ENCODE assay signal across 1 cellular context in the genomic region with DNA sequence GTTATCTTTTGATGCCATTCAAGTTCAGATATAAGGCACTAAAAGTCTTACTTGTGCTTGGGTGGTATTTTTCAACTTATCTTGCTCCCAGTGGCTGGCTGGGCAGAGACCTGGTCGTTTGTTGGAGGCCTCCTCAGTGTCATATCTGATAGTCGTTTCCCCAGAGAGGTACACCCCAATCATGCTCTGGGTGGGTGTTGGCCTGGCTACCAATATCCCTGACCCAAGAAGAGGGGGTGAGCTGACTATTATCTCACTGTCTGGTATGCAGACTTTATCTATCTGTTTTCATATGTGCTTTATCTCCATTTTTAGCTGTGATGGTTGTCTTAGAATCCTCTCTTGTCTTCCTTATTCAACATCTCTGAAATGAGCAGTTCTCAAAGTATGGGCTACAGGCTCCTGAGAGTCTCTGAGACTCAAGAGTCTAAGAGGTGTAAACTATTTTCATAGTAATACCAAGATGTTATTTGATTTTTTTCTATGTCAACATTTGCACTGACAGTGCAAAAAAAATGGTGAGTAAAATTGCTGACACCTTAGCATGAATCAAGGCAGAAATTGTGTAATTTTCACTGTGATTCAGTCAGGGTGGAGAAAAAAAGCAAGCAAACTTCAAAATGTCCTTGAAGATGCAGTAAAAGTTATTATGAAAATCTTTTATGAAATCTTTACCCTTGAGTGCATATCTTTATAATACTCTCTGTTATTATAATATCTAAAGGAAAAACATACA.
TF ChIP-seq lines count a peak whose summit lies in the region.

No MANE protein-coding gene starts in this region.

TF ChIP-seq in K562, 482 proteins besides CTCF, POLR2A, EP300 and RAD21 (continued from another document):
- TF ChIP-seq CC2D1A (IDR thresholded peaks at IDR 0.05): no peak
- no peak for TF ChIP-seq ADNP (tag; IDR thresholded peaks at IDR 0.05)
- TF ChIP-seq ZBTB26 (CRISPR knock-in tag; IDR thresholded peaks at IDR 0.05): no peak
- no peak for TF ChIP-seq SIN3B (IDR thresholded peaks at IDR 0.05; ENCODE audit: low read depth)
- TF ChIP-seq CGGBP1 (CRISPR knock-in tag; IDR thresholded peaks at IDR 0.05): no peak
- TF ChIP-seq, protein P1, sequence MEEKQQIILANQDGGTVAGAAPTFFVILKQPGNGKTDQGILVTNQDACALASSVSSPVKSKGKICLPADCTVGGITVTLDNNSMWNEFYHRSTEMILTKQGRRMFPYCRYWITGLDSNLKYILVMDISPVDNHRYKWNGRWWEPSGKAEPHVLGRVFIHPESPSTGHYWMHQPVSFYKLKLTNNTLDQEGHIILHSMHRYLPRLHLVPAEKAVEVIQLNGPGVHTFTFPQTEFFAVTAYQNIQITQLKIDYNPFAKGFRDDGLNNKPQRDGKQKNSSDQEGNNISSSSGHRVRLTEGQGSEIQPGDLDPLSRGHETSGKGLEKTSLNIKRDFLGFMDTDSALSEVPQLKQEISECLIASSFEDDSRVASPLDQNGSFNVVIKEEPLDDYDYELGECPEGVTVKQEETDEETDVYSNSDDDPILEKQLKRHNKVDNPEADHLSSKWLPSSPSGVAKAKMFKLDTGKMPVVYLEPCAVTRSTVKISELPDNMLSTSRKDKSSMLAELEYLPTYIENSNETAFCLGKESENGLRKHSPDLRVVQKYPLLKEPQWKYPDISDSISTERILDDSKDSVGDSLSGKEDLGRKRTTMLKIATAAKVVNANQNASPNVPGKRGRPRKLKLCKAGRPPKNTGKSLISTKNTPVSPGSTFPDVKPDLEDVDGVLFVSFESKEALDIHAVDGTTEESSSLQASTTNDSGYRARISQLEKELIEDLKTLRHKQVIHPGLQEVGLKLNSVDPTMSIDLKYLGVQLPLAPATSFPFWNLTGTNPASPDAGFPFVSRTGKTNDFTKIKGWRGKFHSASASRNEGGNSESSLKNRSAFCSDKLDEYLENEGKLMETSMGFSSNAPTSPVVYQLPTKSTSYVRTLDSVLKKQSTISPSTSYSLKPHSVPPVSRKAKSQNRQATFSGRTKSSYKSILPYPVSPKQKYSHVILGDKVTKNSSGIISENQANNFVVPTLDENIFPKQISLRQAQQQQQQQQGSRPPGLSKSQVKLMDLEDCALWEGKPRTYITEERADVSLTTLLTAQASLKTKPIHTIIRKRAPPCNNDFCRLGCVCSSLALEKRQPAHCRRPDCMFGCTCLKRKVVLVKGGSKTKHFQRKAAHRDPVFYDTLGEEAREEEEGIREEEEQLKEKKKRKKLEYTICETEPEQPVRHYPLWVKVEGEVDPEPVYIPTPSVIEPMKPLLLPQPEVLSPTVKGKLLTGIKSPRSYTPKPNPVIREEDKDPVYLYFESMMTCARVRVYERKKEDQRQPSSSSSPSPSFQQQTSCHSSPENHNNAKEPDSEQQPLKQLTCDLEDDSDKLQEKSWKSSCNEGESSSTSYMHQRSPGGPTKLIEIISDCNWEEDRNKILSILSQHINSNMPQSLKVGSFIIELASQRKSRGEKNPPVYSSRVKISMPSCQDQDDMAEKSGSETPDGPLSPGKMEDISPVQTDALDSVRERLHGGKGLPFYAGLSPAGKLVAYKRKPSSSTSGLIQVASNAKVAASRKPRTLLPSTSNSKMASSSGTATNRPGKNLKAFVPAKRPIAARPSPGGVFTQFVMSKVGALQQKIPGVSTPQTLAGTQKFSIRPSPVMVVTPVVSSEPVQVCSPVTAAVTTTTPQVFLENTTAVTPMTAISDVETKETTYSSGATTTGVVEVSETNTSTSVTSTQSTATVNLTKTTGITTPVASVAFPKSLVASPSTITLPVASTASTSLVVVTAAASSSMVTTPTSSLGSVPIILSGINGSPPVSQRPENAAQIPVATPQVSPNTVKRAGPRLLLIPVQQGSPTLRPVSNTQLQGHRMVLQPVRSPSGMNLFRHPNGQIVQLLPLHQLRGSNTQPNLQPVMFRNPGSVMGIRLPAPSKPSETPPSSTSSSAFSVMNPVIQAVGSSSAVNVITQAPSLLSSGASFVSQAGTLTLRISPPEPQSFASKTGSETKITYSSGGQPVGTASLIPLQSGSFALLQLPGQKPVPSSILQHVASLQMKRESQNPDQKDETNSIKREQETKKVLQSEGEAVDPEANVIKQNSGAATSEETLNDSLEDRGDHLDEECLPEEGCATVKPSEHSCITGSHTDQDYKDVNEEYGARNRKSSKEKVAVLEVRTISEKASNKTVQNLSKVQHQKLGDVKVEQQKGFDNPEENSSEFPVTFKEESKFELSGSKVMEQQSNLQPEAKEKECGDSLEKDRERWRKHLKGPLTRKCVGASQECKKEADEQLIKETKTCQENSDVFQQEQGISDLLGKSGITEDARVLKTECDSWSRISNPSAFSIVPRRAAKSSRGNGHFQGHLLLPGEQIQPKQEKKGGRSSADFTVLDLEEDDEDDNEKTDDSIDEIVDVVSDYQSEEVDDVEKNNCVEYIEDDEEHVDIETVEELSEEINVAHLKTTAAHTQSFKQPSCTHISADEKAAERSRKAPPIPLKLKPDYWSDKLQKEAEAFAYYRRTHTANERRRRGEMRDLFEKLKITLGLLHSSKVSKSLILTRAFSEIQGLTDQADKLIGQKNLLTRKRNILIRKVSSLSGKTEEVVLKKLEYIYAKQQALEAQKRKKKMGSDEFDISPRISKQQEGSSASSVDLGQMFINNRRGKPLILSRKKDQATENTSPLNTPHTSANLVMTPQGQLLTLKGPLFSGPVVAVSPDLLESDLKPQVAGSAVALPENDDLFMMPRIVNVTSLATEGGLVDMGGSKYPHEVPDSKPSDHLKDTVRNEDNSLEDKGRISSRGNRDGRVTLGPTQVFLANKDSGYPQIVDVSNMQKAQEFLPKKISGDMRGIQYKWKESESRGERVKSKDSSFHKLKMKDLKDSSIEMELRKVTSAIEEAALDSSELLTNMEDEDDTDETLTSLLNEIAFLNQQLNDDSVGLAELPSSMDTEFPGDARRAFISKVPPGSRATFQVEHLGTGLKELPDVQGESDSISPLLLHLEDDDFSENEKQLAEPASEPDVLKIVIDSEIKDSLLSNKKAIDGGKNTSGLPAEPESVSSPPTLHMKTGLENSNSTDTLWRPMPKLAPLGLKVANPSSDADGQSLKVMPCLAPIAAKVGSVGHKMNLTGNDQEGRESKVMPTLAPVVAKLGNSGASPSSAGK (IDR thresholded peaks at IDR 0.05): no peak
- TF ChIP-seq ESRRB (CRISPR knock-in tag; IDR thresholded peaks at IDR 0.05; ENCODE audit: borderline replicate concordance): no peak
- TF ChIP-seq CREB1 (IDR thresholded peaks at IDR 0.05): peak; percentile 21; the same call in 1 of the 2 replicates
- no peak for TF ChIP-seq CREB1 (CRISPR knock-in tag; IDR thresholded peaks at IDR 0.05)
- no peak for TF ChIP-seq ZNF280A (IDR thresholded peaks at IDR 0.05; ENCODE audit: low read depth, partially characterized antibody)
- TF ChIP-seq ZNF764 (CRISPR knock-in tag; IDR thresholded peaks at IDR 0.05; ENCODE audit: low read depth): no peak
- TF ChIP-seq FOXM1 (IDR thresholded peaks at IDR 0.05; ENCODE audit: low read depth): 0 out of 2 replicates have a peak, but pooled peaks have one; percentile 23
- TF ChIP-seq FOXM1 (CRISPR knock-in tag; IDR thresholded peaks at IDR 0.05; ENCODE audit: low read depth): no peak
- TF ChIP-seq, protein P2, sequence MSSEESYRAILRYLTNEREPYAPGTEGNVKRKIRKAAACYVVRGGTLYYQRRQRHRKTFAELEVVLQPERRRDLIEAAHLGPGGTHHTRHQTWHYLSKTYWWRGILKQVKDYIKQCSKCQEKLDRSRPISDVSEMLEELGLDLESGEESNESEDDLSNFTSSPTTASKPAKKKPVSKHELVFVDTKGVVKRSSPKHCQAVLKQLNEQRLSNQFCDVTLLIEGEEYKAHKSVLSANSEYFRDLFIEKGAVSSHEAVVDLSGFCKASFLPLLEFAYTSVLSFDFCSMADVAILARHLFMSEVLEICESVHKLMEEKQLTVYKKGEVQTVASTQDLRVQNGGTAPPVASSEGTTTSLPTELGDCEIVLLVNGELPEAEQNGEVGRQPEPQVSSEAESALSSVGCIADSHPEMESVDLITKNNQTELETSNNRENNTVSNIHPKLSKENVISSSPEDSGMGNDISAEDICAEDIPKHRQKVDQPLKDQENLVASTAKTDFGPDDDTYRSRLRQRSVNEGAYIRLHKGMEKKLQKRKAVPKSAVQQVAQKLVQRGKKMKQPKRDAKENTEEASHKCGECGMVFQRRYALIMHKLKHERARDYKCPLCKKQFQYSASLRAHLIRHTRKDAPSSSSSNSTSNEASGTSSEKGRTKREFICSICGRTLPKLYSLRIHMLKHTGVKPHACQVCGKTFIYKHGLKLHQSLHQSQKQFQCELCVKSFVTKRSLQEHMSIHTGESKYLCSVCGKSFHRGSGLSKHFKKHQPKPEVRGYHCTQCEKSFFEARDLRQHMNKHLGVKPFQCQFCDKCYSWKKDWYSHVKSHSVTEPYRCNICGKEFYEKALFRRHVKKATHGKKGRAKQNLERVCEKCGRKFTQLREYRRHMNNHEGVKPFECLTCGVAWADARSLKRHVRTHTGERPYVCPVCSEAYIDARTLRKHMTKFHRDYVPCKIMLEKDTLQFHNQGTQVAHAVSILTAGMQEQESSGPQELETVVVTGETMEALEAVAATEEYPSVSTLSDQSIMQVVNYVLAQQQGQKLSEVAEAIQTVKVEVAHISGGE (CRISPR knock-in tag; IDR thresholded peaks at IDR 0.05): no peak
- TF ChIP-seq POLR2H (tag; IDR thresholded peaks at IDR 0.05; ENCODE audit: low read depth): no peak
- TF ChIP-seq, protein P3, sequence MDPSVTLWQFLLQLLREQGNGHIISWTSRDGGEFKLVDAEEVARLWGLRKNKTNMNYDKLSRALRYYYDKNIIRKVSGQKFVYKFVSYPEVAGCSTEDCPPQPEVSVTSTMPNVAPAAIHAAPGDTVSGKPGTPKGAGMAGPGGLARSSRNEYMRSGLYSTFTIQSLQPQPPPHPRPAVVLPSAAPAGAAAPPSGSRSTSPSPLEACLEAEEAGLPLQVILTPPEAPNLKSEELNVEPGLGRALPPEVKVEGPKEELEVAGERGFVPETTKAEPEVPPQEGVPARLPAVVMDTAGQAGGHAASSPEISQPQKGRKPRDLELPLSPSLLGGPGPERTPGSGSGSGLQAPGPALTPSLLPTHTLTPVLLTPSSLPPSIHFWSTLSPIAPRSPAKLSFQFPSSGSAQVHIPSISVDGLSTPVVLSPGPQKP (CRISPR knock-in tag; IDR thresholded peaks at IDR 0.05): no peak
- TF ChIP-seq NR2C2 (CRISPR knock-in tag; IDR thresholded peaks at IDR 0.05): no peak
- no peak for TF ChIP-seq NR2C2 (tag; IDR thresholded peaks at IDR 0.05)
- no peak for TF ChIP-seq RBM22 (IDR thresholded peaks at IDR 0.05; ENCODE audit: low read depth, low read length, poor library complexity, severe bottlenecking)
- no peak for TF ChIP-seq TBP (optimal IDR thresholded peaks at IDR 0.05; ENCODE audit: low read depth, low read length)
- no peak for TF ChIP-seq STAG1 (CRISPR knock-in tag; IDR thresholded peaks at IDR 0.05; ENCODE audit: borderline replicate concordance)
- no peak for TF ChIP-seq KDM5B (IDR thresholded peaks at IDR 0.05; ENCODE audit: insufficient replicate concordance, low read depth, low read length)
- TF ChIP-seq C11orf30 (IDR thresholded peaks at IDR 0.05; ENCODE audit: low read depth): peak; percentile 79
- no peak for TF ChIP-seq ZNF12 (CRISPR knock-in tag; IDR thresholded peaks at IDR 0.05)
- no peak for TF ChIP-seq NR1H2 (CRISPR knock-in tag; IDR thresholded peaks at IDR 0.05)
- TF ChIP-seq ZNF316 (IDR thresholded peaks at IDR 0.05): peak; percentile 92
TF ChIP-seq in K562: peak in this region for 39.
